17 cellular contexts compared by ENCODE assay signal in the genomic region with DNA sequence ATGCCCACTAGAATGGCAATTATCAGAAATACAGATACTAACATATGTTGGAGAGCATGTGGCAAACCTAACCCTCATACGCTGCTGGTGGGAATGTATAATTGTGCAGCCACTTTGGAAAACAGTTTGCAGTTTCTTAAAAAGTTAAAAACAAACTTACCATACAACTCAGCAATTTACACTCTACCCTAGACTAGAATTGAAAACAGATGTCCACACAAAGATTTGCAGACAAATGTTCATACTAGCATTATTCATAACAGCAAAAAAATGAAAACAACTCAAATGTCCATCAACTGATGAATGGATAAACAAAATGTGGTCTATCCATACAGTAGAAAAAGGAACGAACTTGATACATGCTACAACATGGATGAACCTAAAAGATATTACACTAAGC.
DNase-seq lines count a peak whose midpoint lies in the region; ATAC-seq, FAIRE-seq and TF ChIP-seq lines count a peak whose summit lies in the region.
"Had no signal": no experiment of that assay in that cellular context is flagged by ENCODE, and none has a peak within 500 bp of the region (broad histone marks: within the 10 kb centered on the region; RNA-seq: fewer than 3 reads in every experiment).

No MANE protein-coding gene starts in this region.

- no peak for TF ChIP-seq RAD21 in HepG2 (CRISPR knock-in tag; IDR thresholded peaks at IDR 0.05)

- TF ChIP-seq CTCF in HepG2 (CRISPR knock-in tag; IDR thresholded peaks at IDR 0.05) (no peak), right lobe of liver (IDR thresholded peaks at IDR 0.05) (no peak), PC-9 (conservative IDR thresholded peaks at IDR 0.05) (no peak)

- no peak overlapping the region for H2AFZ ChIP-seq in HepG2 (ENCODE audit: low read length)
- H2AFZ ChIP-seq in PC-9, result no peak overlapping the region

- H3K36me3 Mint-ChIP-seq in activated naive CD8-positive, alpha-beta T cell treated with anti-CD3 and anti-CD28 coated beads for 36 hours, result no peaks in the 10 kb centered on the region
- H3K36me3 Mint-ChIP-seq: CD4-positive, alpha-beta memory T cell had no signal

- H3K27me3 ChIP-seq in HepG2 (ENCODE audit: control insufficient read depth in 1 of 2, insufficient read depth in 2 of 2, low read length in 2 of 2) (no peaks in the 10 kb centered on the region), right lobe of liver (peaks cover 0 to 5% of the 10 kb centered on the region in 2 donors), adipocyte (replicated peaks; ENCODE audit: control insufficient read depth, insufficient read depth, low read length) (no peaks in the 10 kb centered on the region), PC-9 (ENCODE audit: insufficient read depth, low read depth) (no peaks in the 10 kb centered on the region)
- H3K27me3 ChIP-seq: BE2C had no signal

- DNase-seq in HepG2 (ENCODE audit: low spot score), result no peak
- no peak for DNase-seq in right lobe of liver
- peak; percentile 45 for DNase-seq in adipocyte (ENCODE audit: low read depth)
- DNase-seq in fibroblast of gingiva (ENCODE audit: low read depth), result peak; percentile 48
- DNase-seq in PC-9, result no peak
- DNase-seq in activated naive CD8-positive, alpha-beta T cell treated with anti-CD3 and anti-CD28 coated beads for 36 hours, result no peak
- no peak for DNase-seq in activated gamma-delta T cell (lab: John Stamatoyannopoulos, UW)
- DNase-seq: 8988T; ACHN; BE2C; CD4-positive, alpha-beta memory T cell; DMS79; IMR-90; KBM-7 had no signal

- H3K27ac ChIP-seq in HepG2 (ENCODE audit: extremely low read length, insufficient read depth, low read length) (no peak overlapping the region), right lobe of liver (no peak overlapping the region), PC-9 (no peak overlapping the region)
- H3K27ac ChIP-seq: C4-2B had no signal

- BruUV-seq in HepG2 (replicated peaks; lab: Mats Ljungman, UMichigan) (no TSS peak), PC-9 (replicated peaks; lab: Mats Ljungman, UMichigan) (no TSS peak)

- WGBS in HepG2 (ENCODE audit: low lambda C conversion rate), result 90% methylated on average over 2 of the region's 2 CpGs
- 55% methylated on average over 2 of the region's 2 CpGs for WGBS in right lobe of liver (ENCODE audit: insufficient coverage, low coverage, low lambda C conversion rate, missing lambda C conversion rate)

- no peak overlapping the region for H3K4me3 Mint-ChIP-seq in activated naive CD8-positive, alpha-beta T cell treated with anti-CD3 and anti-CD28 coated beads for 36 hours
- H3K4me3 Mint-ChIP-seq: CD4-positive, alpha-beta memory T cell had no signal

- H3K9me3 Mint-ChIP-seq in activated naive CD8-positive, alpha-beta T cell treated with anti-CD3 and anti-CD28 coated beads for 36 hours, result no peaks in the 10 kb centered on the region
- H3K9me3 Mint-ChIP-seq: CD4-positive, alpha-beta memory T cell had no signal

- intact Hi-C loops in HepG2 (cut with micrococcal nuclease; ENCODE audit: unreplicated experiment) (no loop called here), right lobe of liver (cut with DNase I) (no loop called here), PC-9 (cut with micrococcal nuclease; ENCODE audit: unreplicated experiment) (no loop called here)

- H3K9ac ChIP-seq in HepG2 (ENCODE audit: insufficient read depth, low read depth, low read length) (no peak overlapping the region), adipocyte (ENCODE audit: low read length) (peak overlapping the region; percentile 41)

- no peak for ATAC-seq in HepG2
- ATAC-seq in right lobe of liver, result no peak
- ATAC-seq: GM12878, HCT116 had no signal

- peak; percentile 56 for FAIRE-seq in HepG2 (lab: Jason Lieb, UNC)
- FAIRE-seq: GM12878 had no signal

- no peaks in the 10 kb centered on the region for H3K9me2 ChIP-seq in PC-9 (ENCODE audit: insufficient read depth)

- TF ChIP-seq EP300 in HepG2 (IDR thresholded peaks at IDR 0.05; ENCODE audit: low read depth in 2 of 2, low read length in 2 of 2) (no peak), HepG2 (CRISPR knock-in tag; IDR thresholded peaks at IDR 0.05; ENCODE audit: borderline replicate concordance) (no peak)

- H3K4me1 ChIP-seq in HepG2 (ENCODE audit: insufficient read depth, low read length) (no peaks in the 10 kb centered on the region), right lobe of liver (no peaks in the 10 kb centered on the region), adipocyte (ENCODE audit: control insufficient read depth, insufficient read depth, low read length) (no peaks in the 10 kb centered on the region), PC-9 (replicated peaks; ENCODE audit: insufficient read depth) (no peaks in the 10 kb centered on the region)
- H3K4me1 ChIP-seq: BE2C had no signal

- H3K27me3 Mint-ChIP-seq in activated naive CD8-positive, alpha-beta T cell treated with anti-CD3 and anti-CD28 coated beads for 36 hours, result no peaks in the 10 kb centered on the region
- H3K27me3 Mint-ChIP-seq: CD4-positive, alpha-beta memory T cell had no signal

- POLR2A ChIA-PET in HepG2 (lab: Yijun Ruan, JAX), result no interaction called here
- POLR2A ChIA-PET in PC-9 (lab: Charles Lee; ENCODE audit: unreplicated experiment), result no interaction called here

- H4K20me1 ChIP-seq in HepG2 (ENCODE audit: insufficient read depth, low read length) (no peaks in the 10 kb centered on the region), PC-9 (ENCODE audit: insufficient read depth) (no peaks in the 10 kb centered on the region)

- H3K4me1 Mint-ChIP-seq in activated naive CD8-positive, alpha-beta T cell treated with anti-CD3 and anti-CD28 coated beads for 36 hours, result peaks cover 2% of the 10 kb centered on the region
- H3K4me1 Mint-ChIP-seq: CD4-positive, alpha-beta memory T cell had no signal

- in situ Hi-C loops in HepG2 (cut with HindIII; ENCODE audit: extremely low pct_ligation_motif_present, low pct_unique_long_range_greater_than_20kb), result no loop called here

- H3K79me2 ChIP-seq in HepG2 (ENCODE audit: insufficient read depth, low read length) (no peaks in the 10 kb centered on the region), PC-9 (ENCODE audit: low read depth) (no peaks in the 10 kb centered on the region; the same call in 1 of the 2 replicates)

- no peaks in the 10 kb centered on the region for H3F3A ChIP-seq in PC-9 (ENCODE audit: insufficient read depth, low read depth)

- no peak for TF ChIP-seq POLR2A in HepG2 (IDR thresholded peaks at IDR 0.05; ENCODE audit: insufficient read depth in 1 of 2, low read depth in 2 of 2, low read length in 2 of 2)
- no peak for TF ChIP-seq POLR2A in right lobe of liver (IDR thresholded peaks at IDR 0.05)

- H3K4me3 ChIP-seq in HepG2 (replicated peaks in 1 of 3; ENCODE audit: insufficient read depth in 1 of 3, low read depth in 2 of 3, low read length in 3 of 3) (no peak overlapping the region), right lobe of liver (no peak overlapping the region), adipocyte (ENCODE audit: low read length) (no peak overlapping the region), PC-9 (no peak overlapping the region)
- H3K4me3 ChIP-seq: GM12878 had no signal

- H3K9me3 ChIP-seq in HepG2 (ENCODE audit: low read length) (no peaks in the 10 kb centered on the region), right lobe of liver (no peaks in the 10 kb centered on the region), adipocyte (ENCODE audit: control insufficient read depth, low read length) (no peaks in the 10 kb centered on the region), PC-9 (ENCODE audit: insufficient read depth, low read depth) (no peaks in the 10 kb centered on the region)
- H3K9me3 ChIP-seq: BE2C had no signal

- CTCF ChIA-PET in HepG2 (lab: Yijun Ruan, JAX; ENCODE audit: low intra/inter-chr PET ratio, low total read pairs), result no interaction called here
- CTCF ChIA-PET in PC-9 (lab: Charles Lee), result no interaction called here

- no peak overlapping the region for H3K4me2 ChIP-seq in HepG2 (ENCODE audit: low read depth, low read length)
- H3K4me2 ChIP-seq in PC-9, result no peak overlapping the region

- no peaks in the 10 kb centered on the region for H3K36me3 ChIP-seq in HepG2 (replicated peaks in 1 of 2; ENCODE audit: control insufficient read depth in 1 of 2, insufficient read depth in 2 of 2, low read length in 2 of 2)
- no peaks in the 10 kb centered on the region for H3K36me3 ChIP-seq in right lobe of liver
- H3K36me3 ChIP-seq in adipocyte (ENCODE audit: control insufficient read depth, insufficient read depth, low read length, severe bottlenecking), result no peaks in the 10 kb centered on the region
- no peaks in the 10 kb centered on the region for H3K36me3 ChIP-seq in PC-9 (ENCODE audit: low read depth)
- H3K36me3 ChIP-seq: BE2C had no signal

- H3K27ac Mint-ChIP-seq in activated naive CD8-positive, alpha-beta T cell treated with anti-CD3 and anti-CD28 coated beads for 36 hours, result no peak overlapping the region
- H3K27ac Mint-ChIP-seq: CD4-positive, alpha-beta memory T cell had no signal

TF ChIP-seq in HepG2, 621 proteins besides CTCF, POLR2A, EP300 and RAD21 (continues in another document):
- TF ChIP-seq ZNF773 (CRISPR knock-in tag; IDR thresholded peaks at IDR 0.05; ENCODE audit: borderline replicate concordance) (no peak), SOX5 (CRISPR knock-in tag; IDR thresholded peaks at IDR 0.05; ENCODE audit: borderline replicate concordance) (no peak), NAIF1 (CRISPR knock-in tag; IDR thresholded peaks at IDR 0.05; ENCODE audit: borderline replicate concordance) (no peak), ZFP82 (CRISPR knock-in tag; IDR thresholded peaks at IDR 0.05; ENCODE audit: borderline replicate concordance) (no peak), HCFC1 (IDR thresholded peaks at IDR 0.05; ENCODE audit: low read depth, low read length) (no peak), RAD51 (IDR thresholded peaks at IDR 0.05; ENCODE audit: borderline replicate concordance) (no peak), TP53 (CRISPR knock-in tag; conservative IDR thresholded peaks at IDR 0.05) (no peak)
- TF ChIP-seq, protein P1, sequence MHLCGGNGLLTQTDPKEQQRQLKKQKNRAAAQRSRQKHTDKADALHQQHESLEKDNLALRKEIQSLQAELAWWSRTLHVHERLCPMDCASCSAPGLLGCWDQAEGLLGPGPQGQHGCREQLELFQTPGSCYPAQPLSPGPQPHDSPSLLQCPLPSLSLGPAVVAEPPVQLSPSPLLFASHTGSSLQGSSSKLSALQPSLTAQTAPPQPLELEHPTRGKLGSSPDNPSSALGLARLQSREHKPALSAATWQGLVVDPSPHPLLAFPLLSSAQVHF (CRISPR knock-in tag; IDR thresholded peaks at IDR 0.05), result no peak

Comparison
In these comparisons a context has a peak if more than half of its experiments do, and no peak if none do; other contexts are left out.
1. DNase-seq: peak in adipocyte (single experiment) and fibroblast of gingiva (single experiment); none in HepG2 (single experiment), right lobe of liver (0 of 3), PC-9 (0 of 2), activated naive CD8-positive, alpha-beta T cell treated with anti-CD3 and anti-CD28 coated beads for 36 hours (single experiment) and activated gamma-delta T cell (single experiment).